Comparison of ENCODE assay signal across 22 cellular contexts in the genomic region with DNA sequence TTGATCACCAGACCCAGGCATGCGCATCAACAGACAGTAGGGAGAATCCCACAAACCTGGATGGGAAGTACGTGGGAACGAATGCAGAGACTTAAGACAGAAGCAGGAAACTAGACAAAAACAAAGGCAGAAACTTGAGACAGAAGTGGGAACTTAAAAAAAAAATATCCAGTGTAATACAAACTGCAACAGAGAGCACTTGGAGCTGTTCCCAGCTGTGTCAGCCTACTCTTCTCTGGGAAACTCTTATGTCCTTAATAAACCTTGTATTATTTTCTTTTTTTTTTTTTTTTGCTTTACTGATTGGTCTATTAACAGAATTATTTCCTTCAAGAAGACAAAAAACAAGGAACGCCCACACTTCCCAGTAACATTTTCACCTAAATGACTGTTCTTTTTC.
"Had no signal": no experiment of that assay in that cellular context is flagged by ENCODE, and none has a peak within 500 bp of the region (broad histone marks: within the 10 kb centered on the region; RNA-seq: fewer than 3 reads in every experiment).

No MANE protein-coding gene starts in this region.

- H3K27me3 ChIP-seq: ascending aorta, foreskin keratinocyte, heart right ventricle, spleen, uterus had no signal

- H3K27ac ChIP-seq: ascending aorta, coronary artery, dorsolateral prefrontal cortex, foreskin keratinocyte, heart right ventricle, spleen, thoracic aorta, uterus had no signal

- H3K4me1 ChIP-seq: ascending aorta, foreskin keratinocyte, heart right ventricle, spleen, uterus had no signal

- H3K9me3 ChIP-seq: ascending aorta, thoracic aorta, uterus had no signal

- H3K36me3 ChIP-seq: ascending aorta, heart right ventricle, spleen, thoracic aorta, uterus had no signal

- ATAC-seq: activated CD4-positive, alpha-beta T cell treated with anti-CD3 and anti-CD28 coated beads for 36 hours; activated CD8-positive, alpha-beta T cell treated with anti-CD3 and anti-CD28 coated beads, Interleukin-2, amount 10 ng/mL, durations not matched to agents 7 days and 5 days; activated T-cell treated with anti-CD3 and anti-CD28 coated beads, Interleukin-2, amount 50 U/mL, for 72 hours; foreskin keratinocyte; heart right ventricle; left ventricle myocardium superior; naive thymus-derived CD8-positive, alpha-beta T cell; right cardiac atrium had no signal

- DNase-seq: activated CD4-positive, alpha-beta T cell treated with anti-CD3 and anti-CD28 coated beads for 36 hours; activated CD4-positive, CD25-positive, alpha-beta regulatory T cell; activated CD8-positive, alpha-beta T cell treated with anti-CD3 and anti-CD28 coated beads, Interleukin-2, amount 10 ng/mL, durations not matched to agents 7 days and 5 days; activated naive CD4-positive, alpha-beta T cell; activated T-cell treated with anti-CD3 and anti-CD28 coated beads for 4 hours; activated T-cell treated with anti-CD3 and anti-CD28 coated beads, Interleukin-2, amount 50 U/mL, for 72 hours; dorsolateral prefrontal cortex; effector memory CD4-positive, alpha-beta T cell; foreskin keratinocyte; heart right ventricle; left ventricle myocardium superior; mammary epithelial cell; midbrain; naive thymus-derived CD8-positive, alpha-beta T cell; posterior cingulate gyrus; spleen; stimulated activated naive CD4-positive, alpha-beta T cell; uterus had no signal

- H3K4me3 ChIP-seq: ascending aorta, coronary artery, dorsolateral prefrontal cortex, heart right ventricle, spleen, thoracic aorta, uterus had no signal
